Comparison of ENCODE assay signal across 10 cellular contexts in genomic region chr1:204089044-204089751, GRCh38. TPM values are rescaled to one million over a fixed set of nuclear protein-coding genes. Genes with fewer than 3 reads are reported as not detected.
DNase-seq lines count a peak whose midpoint lies in the region; ATAC-seq, FAIRE-seq and TF ChIP-seq lines count a peak whose summit lies in the region.
"Had no signal": no experiment of that assay in that cellular context is flagged by ENCODE, and none has a peak within 500 bp of the region (broad histone marks: within the 10 kb centered on the region; RNA-seq: fewer than 3 reads in every experiment).

No MANE protein-coding gene starts in this region.

- no peak for TF ChIP-seq POLR2A in erythroblast (IDR thresholded peaks at IDR 0.05; ENCODE audit: low read length)

- no peaks in the 10 kb centered on the region for H3K27me3 ChIP-seq in keratinocyte (ENCODE audit: control insufficient read depth, extremely low read depth, insufficient read depth, low read length)

- TF ChIP-seq CTCF in keratinocyte (optimal IDR thresholded peaks at IDR 0.05 in 1 of 3, IDR thresholded peaks at IDR 0.05 in 1 of 3, conservative IDR thresholded peaks at IDR 0.05 in 1 of 3; ENCODE audit: extremely low read depth in 1 of 3, insufficient read depth in 2 of 3, low read length in 3 of 3) = peak in 1 of 3 experiments; percentile 5

- H3K4me3 Mint-ChIP-seq in central memory CD8-positive, alpha-beta T cell = no peak overlapping the region

- H3K9me3 Mint-ChIP-seq in central memory CD8-positive, alpha-beta T cell = no peaks in the 10 kb centered on the region

- H3K4me1 Mint-ChIP-seq in central memory CD8-positive, alpha-beta T cell = peaks cover 47% of the 10 kb centered on the region

- FAIRE-seq in keratinocyte (lab: Jason Lieb, UNC) = no peak

- dilution Hi-C loops in keratinocyte (cut with MboI; ENCODE audit: extremely low pct_ligation_motif_present, low sequenced_read_pairs) = no loop called here

- H2AFZ ChIP-seq in keratinocyte (ENCODE audit: control insufficient read depth, low read length) = no peak overlapping the region

- ATAC-seq in central memory CD8-positive, alpha-beta T cell (replicated peaks; ENCODE audit: extremely low read depth, poor library complexity, severe bottlenecking) = no peak
- ATAC-seq in HG03571 (IDR thresholded peaks at IDR 0.05; ENCODE audit: unreplicated experiment) (no peak), HG03460 (IDR thresholded peaks at IDR 0.05; ENCODE audit: unreplicated experiment) (no peak)

- no peak overlapping the region for H3K4me3 ChIP-seq in keratinocyte (ENCODE audit: control insufficient read depth in 2 of 3, extremely low read depth in 1 of 3, insufficient read depth in 2 of 3, low read depth in 1 of 3, low read length in 3 of 3)

- H3K27me3 Mint-ChIP-seq in central memory CD8-positive, alpha-beta T cell = no peaks in the 10 kb centered on the region

- DNase-seq in EL (peak; percentile 56), keratinocyte (ENCODE audit: low read depth, low spot score) (peak; percentile 40), renal cortical epithelial cell (ENCODE audit: low read depth) (peak; percentile 43), erythroblast (lab: John Stamatoyannopoulos, UW) (no peak), SIG-M5 treated with dmso at 0.1 percent for 504 hours (lab: John Stamatoyannopoulos, UW; ENCODE audit: unreplicated experiment) (no peak)
- DNase-seq in central memory CD8-positive, alpha-beta T cell (ENCODE audit: low spot score in 2 of 2) = no peak
- DNase-seq: SIG-M5; stimulated activated naive CD4-positive, alpha-beta T cell had no signal

- H3K4me1 ChIP-seq in keratinocyte (ENCODE audit: control insufficient read depth, extremely low read depth, insufficient read depth, low read length) = peaks cover 6% of the 10 kb centered on the region

- H3K4me2 ChIP-seq in keratinocyte (ENCODE audit: control insufficient read depth, extremely low read depth, insufficient read depth, low read depth, low read length) = peak overlapping the region; percentile 29

- no peaks in the 10 kb centered on the region for H3K9me1 ChIP-seq in keratinocyte (ENCODE audit: control insufficient read depth, extremely low read depth, insufficient read depth, low read length)

- H3K27ac ChIP-seq in keratinocyte (ENCODE audit: control insufficient read depth, insufficient read depth, low read length) = no peak overlapping the region

- H3K79me2 ChIP-seq in keratinocyte (ENCODE audit: control insufficient read depth, insufficient read depth, low read length) = peaks cover 9% of the 10 kb centered on the region

- H4K20me1 ChIP-seq in keratinocyte (ENCODE audit: control insufficient read depth, extremely low read depth, insufficient read depth, low read length) = no peaks in the 10 kb centered on the region

- H3K9me3 ChIP-seq in keratinocyte (ENCODE audit: control insufficient read depth, low read depth, low read length) = no peaks in the 10 kb centered on the region

- H3K9ac ChIP-seq in keratinocyte (ENCODE audit: control insufficient read depth, extremely low read depth, insufficient read depth, low read length) = no peak overlapping the region

- peak overlapping the region; percentile 57 for H3K27ac Mint-ChIP-seq in central memory CD8-positive, alpha-beta T cell (ENCODE audit: low read depth)

- H3K36me3 ChIP-seq in keratinocyte (ENCODE audit: control insufficient read depth in 2 of 2, extremely low read depth in 1 of 2, insufficient read depth in 2 of 2, low read length in 2 of 2) = no peaks in the 10 kb centered on the region

- H3K36me3 Mint-ChIP-seq in central memory CD8-positive, alpha-beta T cell (ENCODE audit: insufficient read depth) = no peaks in the 10 kb centered on the region

RNA-seq across cellular contexts. Expression of gene SOX13, which starts 16.3 kb away (rescaled TPM):
- polyA plus RNA-seq in keratinocyte = 4.9 to 6.1 TPM (median 5.6 TPM) in 3 replicates
- polyA plus RNA-seq in keratinocyte (2011; ENCODE audit: low read depth) = 1.3 TPM
- 5.2 and 6.1 TPM in 2 replicates for polyA plus RNA-seq in keratinocyte (2011; cell fraction: cytosol; rRNA removed)
- 17.1 and 17.9 TPM in 2 replicates for polyA plus RNA-seq in keratinocyte (2011; cell fraction: nucleus; rRNA removed)
- polyA plus RNA-seq in keratinocyte (2012; ENCODE audit: low replicate concordance) = 4.7 and 4.9 TPM in 2 replicates
- polyA minus RNA-seq in keratinocyte = 9.3 to 15.0 TPM (median 10.4 TPM) in 3 replicates
- polyA minus RNA-seq in keratinocyte (2011; cell fraction: cytosol; rRNA and poly(A)+ RNA removed) = 5.9 TPM
- polyA minus RNA-seq in keratinocyte (2011; cell fraction: nucleus; rRNA and poly(A)+ RNA removed) = 8.1 and 8.7 TPM in 2 replicates
- 3.3 and 11.5 TPM in 2 replicates for total RNA-seq in renal cortical epithelial cell

Comparison
In these comparisons a context has a peak if more than half of its experiments do, and no peak if none do; other contexts are left out.
1. DNase-seq: peak in EL (single experiment), keratinocyte (single experiment) and renal cortical epithelial cell (single experiment); none in central memory CD8-positive, alpha-beta T cell (0 of 2), erythroblast (0 of 2) and SIG-M5 treated with dmso at 0.1 percent for 504 hours (single experiment).